ENCODE assay signal across 1 cellular context in genomic region chr2:42100696-42101585, GRCh38.
A peak's percentile ranks its signal among the peaks of the same experiment; 100 is the strongest.
TF ChIP-seq lines count a peak whose summit lies in the region.

No MANE protein-coding gene starts in this region.

TF ChIP-seq in GM12878, 131 proteins besides CTCF, POLR2A, EP300 and RAD21 (continued from another document):
- TF ChIP-seq, protein P1, sequence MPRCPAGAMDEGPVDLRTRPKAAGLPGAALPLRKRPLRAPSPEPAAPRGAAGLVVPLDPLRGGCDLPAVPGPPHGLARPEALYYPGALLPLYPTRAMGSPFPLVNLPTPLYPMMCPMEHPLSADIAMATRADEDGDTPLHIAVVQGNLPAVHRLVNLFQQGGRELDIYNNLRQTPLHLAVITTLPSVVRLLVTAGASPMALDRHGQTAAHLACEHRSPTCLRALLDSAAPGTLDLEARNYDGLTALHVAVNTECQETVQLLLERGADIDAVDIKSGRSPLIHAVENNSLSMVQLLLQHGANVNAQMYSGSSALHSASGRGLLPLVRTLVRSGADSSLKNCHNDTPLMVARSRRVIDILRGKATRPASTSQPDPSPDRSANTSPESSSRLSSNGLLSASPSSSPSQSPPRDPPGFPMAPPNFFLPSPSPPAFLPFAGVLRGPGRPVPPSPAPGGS (IDR thresholded peaks at IDR 0.05; ENCODE audit: borderline replicate concordance, insufficient read depth, low read depth, low read length, poor library complexity, severe bottlenecking): no peak
- TF ChIP-seq NR2F1 (conservative IDR thresholded peaks at IDR 0.05) (0 out of 2 replicates have a peak, but pooled peaks have one; percentile 6), IKZF1 (conservative IDR thresholded peaks at IDR 0.05) (peak; percentile 46; the same call in 1 of the 2 replicates), RFX5 (IDR thresholded peaks at IDR 0.05; ENCODE audit: low read depth, low read length) (no peak), NR2C1 (IDR thresholded peaks at IDR 0.05) (no peak), CEBPB (IDR thresholded peaks at IDR 0.05; ENCODE audit: borderline replicate concordance in 1 of 2, low read depth in 2 of 2, low read length in 2 of 2) (no peak), TCF3 (IDR thresholded peaks at IDR 0.05; ENCODE audit: borderline replicate concordance, insufficient read depth, low read depth, low read length) (0 out of 2 replicates have a peak, but pooled peaks have one; percentile 23), ZNF384 (IDR thresholded peaks at IDR 0.05; ENCODE audit: borderline replicate concordance, low read depth, low read length) (no peak), EGR1 (IDR thresholded peaks at IDR 0.05; ENCODE audit: borderline replicate concordance in 1 of 2, low read depth in 2 of 2, low read length in 2 of 2) (no peak; a peak in 1 of 3 replicates), BHLHE40 (IDR thresholded peaks at IDR 0.05; ENCODE audit: borderline replicate concordance in 1 of 2, low read depth in 2 of 2, low read length in 1 of 2) (peak in 1 of 2 experiments; percentile 63; a peak in 1 of 4 replicates), CBX3 (IDR thresholded peaks at IDR 0.05; ENCODE audit: borderline replicate concordance, low read depth) (no peak), STAT3 (IDR thresholded peaks at IDR 0.05; ENCODE audit: low read depth, low read length) (no peak), STAT1 (conservative IDR thresholded peaks at IDR 0.05) (no peak), TCF12 (IDR thresholded peaks at IDR 0.05; ENCODE audit: low read depth, low read length) (0 out of 2 replicates have a peak, but pooled peaks have one; percentile 10), YY1 (IDR thresholded peaks at IDR 0.05; ENCODE audit: low read depth, low read length) (no peak), BACH1 (IDR thresholded peaks at IDR 0.05; ENCODE audit: borderline replicate concordance) (peak; percentile 72)
- TF ChIP-seq, protein P2, sequence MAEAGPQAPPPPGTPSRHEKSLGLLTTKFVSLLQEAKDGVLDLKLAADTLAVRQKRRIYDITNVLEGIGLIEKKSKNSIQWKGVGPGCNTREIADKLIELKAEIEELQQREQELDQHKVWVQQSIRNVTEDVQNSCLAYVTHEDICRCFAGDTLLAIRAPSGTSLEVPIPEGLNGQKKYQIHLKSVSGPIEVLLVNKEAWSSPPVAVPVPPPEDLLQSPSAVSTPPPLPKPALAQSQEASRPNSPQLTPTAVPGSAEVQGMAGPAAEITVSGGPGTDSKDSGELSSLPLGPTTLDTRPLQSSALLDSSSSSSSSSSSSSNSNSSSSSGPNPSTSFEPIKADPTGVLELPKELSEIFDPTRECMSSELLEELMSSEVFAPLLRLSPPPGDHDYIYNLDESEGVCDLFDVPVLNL (IDR thresholded peaks at IDR 0.05; ENCODE audit: low read depth, low read length): no peak
- TF ChIP-seq, protein P3, sequence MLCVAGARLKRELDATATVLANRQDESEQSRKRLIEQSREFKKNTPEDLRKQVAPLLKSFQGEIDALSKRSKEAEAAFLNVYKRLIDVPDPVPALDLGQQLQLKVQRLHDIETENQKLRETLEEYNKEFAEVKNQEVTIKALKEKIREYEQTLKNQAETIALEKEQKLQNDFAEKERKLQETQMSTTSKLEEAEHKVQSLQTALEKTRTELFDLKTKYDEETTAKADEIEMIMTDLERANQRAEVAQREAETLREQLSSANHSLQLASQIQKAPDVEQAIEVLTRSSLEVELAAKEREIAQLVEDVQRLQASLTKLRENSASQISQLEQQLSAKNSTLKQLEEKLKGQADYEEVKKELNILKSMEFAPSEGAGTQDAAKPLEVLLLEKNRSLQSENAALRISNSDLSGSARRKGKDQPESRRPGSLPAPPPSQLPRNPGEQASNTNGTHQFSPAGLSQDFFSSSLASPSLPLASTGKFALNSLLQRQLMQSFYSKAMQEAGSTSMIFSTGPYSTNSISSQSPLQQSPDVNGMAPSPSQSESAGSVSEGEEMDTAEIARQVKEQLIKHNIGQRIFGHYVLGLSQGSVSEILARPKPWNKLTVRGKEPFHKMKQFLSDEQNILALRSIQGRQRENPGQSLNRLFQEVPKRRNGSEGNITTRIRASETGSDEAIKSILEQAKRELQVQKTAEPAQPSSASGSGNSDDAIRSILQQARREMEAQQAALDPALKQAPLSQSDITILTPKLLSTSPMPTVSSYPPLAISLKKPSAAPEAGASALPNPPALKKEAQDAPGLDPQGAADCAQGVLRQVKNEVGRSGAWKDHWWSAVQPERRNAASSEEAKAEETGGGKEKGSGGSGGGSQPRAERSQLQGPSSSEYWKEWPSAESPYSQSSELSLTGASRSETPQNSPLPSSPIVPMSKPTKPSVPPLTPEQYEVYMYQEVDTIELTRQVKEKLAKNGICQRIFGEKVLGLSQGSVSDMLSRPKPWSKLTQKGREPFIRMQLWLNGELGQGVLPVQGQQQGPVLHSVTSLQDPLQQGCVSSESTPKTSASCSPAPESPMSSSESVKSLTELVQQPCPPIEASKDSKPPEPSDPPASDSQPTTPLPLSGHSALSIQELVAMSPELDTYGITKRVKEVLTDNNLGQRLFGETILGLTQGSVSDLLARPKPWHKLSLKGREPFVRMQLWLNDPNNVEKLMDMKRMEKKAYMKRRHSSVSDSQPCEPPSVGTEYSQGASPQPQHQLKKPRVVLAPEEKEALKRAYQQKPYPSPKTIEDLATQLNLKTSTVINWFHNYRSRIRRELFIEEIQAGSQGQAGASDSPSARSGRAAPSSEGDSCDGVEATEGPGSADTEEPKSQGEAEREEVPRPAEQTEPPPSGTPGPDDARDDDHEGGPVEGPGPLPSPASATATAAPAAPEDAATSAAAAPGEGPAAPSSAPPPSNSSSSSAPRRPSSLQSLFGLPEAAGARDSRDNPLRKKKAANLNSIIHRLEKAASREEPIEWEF (IDR thresholded peaks at IDR 0.05; ENCODE audit: insufficient replicate concordance, low read depth, low read length): no peak
- TF ChIP-seq, protein P4, sequence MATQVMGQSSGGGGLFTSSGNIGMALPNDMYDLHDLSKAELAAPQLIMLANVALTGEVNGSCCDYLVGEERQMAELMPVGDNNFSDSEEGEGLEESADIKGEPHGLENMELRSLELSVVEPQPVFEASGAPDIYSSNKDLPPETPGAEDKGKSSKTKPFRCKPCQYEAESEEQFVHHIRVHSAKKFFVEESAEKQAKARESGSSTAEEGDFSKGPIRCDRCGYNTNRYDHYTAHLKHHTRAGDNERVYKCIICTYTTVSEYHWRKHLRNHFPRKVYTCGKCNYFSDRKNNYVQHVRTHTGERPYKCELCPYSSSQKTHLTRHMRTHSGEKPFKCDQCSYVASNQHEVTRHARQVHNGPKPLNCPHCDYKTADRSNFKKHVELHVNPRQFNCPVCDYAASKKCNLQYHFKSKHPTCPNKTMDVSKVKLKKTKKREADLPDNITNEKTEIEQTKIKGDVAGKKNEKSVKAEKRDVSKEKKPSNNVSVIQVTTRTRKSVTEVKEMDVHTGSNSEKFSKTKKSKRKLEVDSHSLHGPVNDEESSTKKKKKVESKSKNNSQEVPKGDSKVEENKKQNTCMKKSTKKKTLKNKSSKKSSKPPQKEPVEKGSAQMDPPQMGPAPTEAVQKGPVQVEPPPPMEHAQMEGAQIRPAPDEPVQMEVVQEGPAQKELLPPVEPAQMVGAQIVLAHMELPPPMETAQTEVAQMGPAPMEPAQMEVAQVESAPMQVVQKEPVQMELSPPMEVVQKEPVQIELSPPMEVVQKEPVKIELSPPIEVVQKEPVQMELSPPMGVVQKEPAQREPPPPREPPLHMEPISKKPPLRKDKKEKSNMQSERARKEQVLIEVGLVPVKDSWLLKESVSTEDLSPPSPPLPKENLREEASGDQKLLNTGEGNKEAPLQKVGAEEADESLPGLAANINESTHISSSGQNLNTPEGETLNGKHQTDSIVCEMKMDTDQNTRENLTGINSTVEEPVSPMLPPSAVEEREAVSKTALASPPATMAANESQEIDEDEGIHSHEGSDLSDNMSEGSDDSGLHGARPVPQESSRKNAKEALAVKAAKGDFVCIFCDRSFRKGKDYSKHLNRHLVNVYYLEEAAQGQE (IDR thresholded peaks at IDR 0.05; ENCODE audit: low read depth, low read length): no peak
- TF ChIP-seq, protein P5, sequence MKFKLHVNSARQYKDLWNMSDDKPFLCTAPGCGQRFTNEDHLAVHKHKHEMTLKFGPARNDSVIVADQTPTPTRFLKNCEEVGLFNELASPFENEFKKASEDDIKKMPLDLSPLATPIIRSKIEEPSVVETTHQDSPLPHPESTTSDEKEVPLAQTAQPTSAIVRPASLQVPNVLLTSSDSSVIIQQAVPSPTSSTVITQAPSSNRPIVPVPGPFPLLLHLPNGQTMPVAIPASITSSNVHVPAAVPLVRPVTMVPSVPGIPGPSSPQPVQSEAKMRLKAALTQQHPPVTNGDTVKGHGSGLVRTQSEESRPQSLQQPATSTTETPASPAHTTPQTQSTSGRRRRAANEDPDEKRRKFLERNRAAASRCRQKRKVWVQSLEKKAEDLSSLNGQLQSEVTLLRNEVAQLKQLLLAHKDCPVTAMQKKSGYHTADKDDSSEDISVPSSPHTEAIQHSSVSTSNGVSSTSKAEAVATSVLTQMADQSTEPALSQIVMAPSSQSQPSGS (IDR thresholded peaks at IDR 0.05; ENCODE audit: low read length): no peak
